ENCODE assay signal across 8 cellular contexts in genomic region chr17:3944485-3945388, GRCh38. TPM values are rescaled to one million over a fixed set of nuclear protein-coding genes. Genes with fewer than 3 reads are reported as not detected.
DNase-seq lines count a peak whose midpoint lies in the region; ATAC-seq and TF ChIP-seq lines count a peak whose summit lies in the region.

No MANE protein-coding gene starts in this region.

- H2AFZ ChIP-seq in DND-41 (ENCODE audit: low read depth, low read length), result no peak overlapping the region

- peak overlapping the region; percentile 31; the same call in 1 of the 2 replicates for H3K27ac ChIP-seq in DND-41 (ENCODE audit: low read length)
- no peak overlapping the region for H3K27ac ChIP-seq in RWPE2 (ENCODE audit: poor library complexity, severe bottlenecking)
- H3K27ac ChIP-seq in brain microvascular endothelial cell, result no peak overlapping the region

- no peaks in the 10 kb centered on the region for H3K9me3 ChIP-seq in DND-41 (ENCODE audit: insufficient read depth, low read length, severe bottlenecking)
- no peaks in the 10 kb centered on the region for H3K9me3 ChIP-seq in RWPE2 (ENCODE audit: severe bottlenecking)

- H3K36me3 ChIP-seq in DND-41 (ENCODE audit: insufficient read depth, low read length), result peaks cover 98% of the 10 kb centered on the region
- no peaks in the 10 kb centered on the region for H3K36me3 ChIP-seq in RWPE2 (ENCODE audit: low read depth)
- H3K36me3 ChIP-seq in brain microvascular endothelial cell (replicated peaks), result no peaks in the 10 kb centered on the region

- peaks cover 33% of the 10 kb centered on the region for H3K79me2 ChIP-seq in DND-41 (ENCODE audit: insufficient read depth, low read length)

- peaks cover 64% of the 10 kb centered on the region for H4K20me1 ChIP-seq in DND-41 (ENCODE audit: insufficient read depth, low read length)

- H3K4me3 ChIP-seq in DND-41 (ENCODE audit: low read depth in 1 of 2, low read length in 2 of 2) (no peak overlapping the region), RWPE2 (ENCODE audit: severe bottlenecking) (peak overlapping the region; percentile 15), brain microvascular endothelial cell (ENCODE audit: low read depth, low read length) (peak overlapping the region; percentile 54)

- ATAC-seq in DND-41 (ENCODE audit: insufficient read depth, low read depth) (peak; percentile 41; the same call in 2 of the 3 replicates), RWPE2 (ENCODE audit: low read depth) (peak; percentile 71)

- H3K4me2 ChIP-seq in DND-41 (ENCODE audit: insufficient read depth, low read length), result no peak overlapping the region

- in situ Hi-C loops in brain microvascular endothelial cell (cut with HindIII; ENCODE audit: low pct_ligation_motif_present, low sequenced_read_pairs), result no loop called here

- H3K9ac ChIP-seq in DND-41 (ENCODE audit: low read depth, low read length), result no peak overlapping the region

- H3K4me1 ChIP-seq in DND-41 (ENCODE audit: insufficient read depth, low read length) (no peaks in the 10 kb centered on the region), RWPE2 (ENCODE audit: insufficient read depth, poor library complexity, severe bottlenecking) (no peaks in the 10 kb centered on the region)

- H3K27me3 ChIP-seq in DND-41 (ENCODE audit: insufficient read depth, low read length, poor library complexity) (no peaks in the 10 kb centered on the region), RWPE2 (ENCODE audit: insufficient read depth, poor library complexity, severe bottlenecking) (no peaks in the 10 kb centered on the region), brain microvascular endothelial cell (replicated peaks) (no peaks in the 10 kb centered on the region)

- no peak for DNase-seq in DND-41
- DNase-seq in RWPE2 (ENCODE audit: low spot score), result no peak
- peak; percentile 10 for DNase-seq in brain microvascular endothelial cell
- DNase-seq in iris pigment epithelial cell (ENCODE audit: low read depth), result peak; percentile 53
- DNase-seq in stimulated activated CD4-positive, alpha-beta T cell treated with anti-CD3 and anti-CD28 coated beads, Interleukin-2, amount 100 ng/mL, for 48 hours, result peak; percentile 36 to 62
- no peak for DNase-seq in A172 (ENCODE audit: low spot score)
- no peak for DNase-seq in UCSD-AML1 (lab: John Stamatoyannopoulos, UW; ENCODE audit: unreplicated experiment)
- DNase-seq in NK-92 treated with Interleukin-12 subunit alpha and Interleukin-12 subunit beta, amount 100 ng/mL, for 24 hours (lab: John Stamatoyannopoulos, UW), result no peak

- no peak for TF ChIP-seq CTCF in DND-41 (IDR thresholded peaks at IDR 0.05; ENCODE audit: borderline replicate concordance, extremely low read depth, low read length, poor library complexity, severe bottlenecking)
- TF ChIP-seq CTCF in RWPE2 (IDR thresholded peaks at IDR 0.05; ENCODE audit: poor library complexity, severe bottlenecking), result no peak
- no peak for TF ChIP-seq CTCF in brain microvascular endothelial cell (IDR thresholded peaks at IDR 0.05; ENCODE audit: low read depth, low read length, missing control alignments)

RNA-seq across cellular contexts. Expression of gene ATP2A3, which starts 19.5 kb away (rescaled TPM):
- total RNA-seq in A172 (2014; rRNA removed; shearing (Covaris generic)), result 1.3 and 5.8 TPM in 2 replicates

RNA-seq across cellular contexts. Expression of gene P2RX1, which starts 28.5 kb away (rescaled TPM):
- total RNA-seq in A172 (2014; rRNA removed; shearing (Covaris generic)), result 0.67 and 1.2 TPM in 2 replicates

RNA-seq across cellular contexts. Expression of gene CAMKK1, which starts 51.9 kb away (rescaled TPM):
- 11.2 and 12.9 TPM in 2 replicates for total RNA-seq in A172 (2014; rRNA removed; shearing (Covaris generic))

Comparison
In these comparisons a context has a peak if more than half of its experiments do, and no peak if none do; other contexts are left out.
1. DNase-seq: peak in brain microvascular endothelial cell (single experiment), iris pigment epithelial cell (single experiment) and stimulated activated CD4-positive, alpha-beta T cell treated with anti-CD3 and anti-CD28 coated beads, Interleukin-2, amount 100 ng/mL, for 48 hours (2 of 2); none in DND-41 (single experiment), RWPE2 (single experiment), A172 (single experiment), UCSD-AML1 (single experiment) and NK-92 treated with Interleukin-12 subunit alpha and Interleukin-12 subunit beta, amount 100 ng/mL, for 24 hours (single experiment).
2. H3K4me3 ChIP-seq: peak in RWPE2 (single experiment) and brain microvascular endothelial cell (single experiment); none in DND-41 (0 of 2).